ENCODE assay signal across 22 cellular contexts in the genomic region with DNA sequence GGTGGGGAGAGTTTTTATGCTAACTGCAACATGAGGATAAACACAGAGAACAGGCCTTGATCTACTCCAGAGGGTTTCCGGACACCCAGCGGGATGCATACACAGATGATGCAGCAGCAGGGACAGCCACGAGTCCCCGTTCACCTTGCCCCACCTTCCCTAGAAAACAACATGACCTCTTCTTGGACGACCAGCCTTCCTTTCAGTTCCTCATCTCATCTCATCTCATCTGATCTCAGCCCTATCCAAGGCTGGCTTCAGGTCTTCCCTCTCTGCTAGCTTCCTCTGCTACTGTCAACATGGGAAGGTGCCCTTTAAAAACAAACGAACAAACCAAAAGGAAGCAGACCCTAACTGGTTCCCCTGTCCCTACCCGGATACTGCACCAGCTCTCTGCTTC.
"Had no signal": no experiment of that assay in that cellular context is flagged by ENCODE, and none has a peak within 500 bp of the region (broad histone marks: within the 10 kb centered on the region; RNA-seq: fewer than 3 reads in every experiment).

No MANE protein-coding gene starts in this region.

- H3K4me3 ChIP-seq: heart right ventricle, testis, vagina had no signal

- DNase-seq: activated CD4-positive, alpha-beta T cell treated with anti-CD3 and anti-CD28 coated beads for 1 hour; activated CD4-positive, alpha-beta T cell treated with anti-CD3 and anti-CD28 coated beads, Interleukin-2, amount 50 U/mL, for 4 hours; activated CD8-positive, alpha-beta memory T cell treated with anti-CD3 and anti-CD28 coated beads for 24 hours; activated CD8-positive, alpha-beta memory T cell treated with anti-CD3 and anti-CD28 coated beads, Interleukin-2, amount 50 U/mL, for 4 hours; activated T-cell treated with anti-CD3 and anti-CD28 coated beads, Interleukin-2, amount 50 U/mL, for 24 hours; aorta; caudate nucleus; effector CD4-positive, alpha-beta T cell; foreskin fibroblast; heart right ventricle; islet precursor cell; left colon; mesenchymal stem cell; occipital lobe; small intestine; stimulated activated CD4-positive, alpha-beta T cell treated with anti-CD3 and anti-CD28 coated beads, Interleukin-2, amount 100 ng/mL, for 24 hours; testis had no signal

- H3K36me3 ChIP-seq: heart right ventricle, vagina had no signal

- H3K4me1 ChIP-seq: heart right ventricle, testis, vagina had no signal

- ATAC-seq: activated naive CD4-positive, alpha-beta T cell treated with anti-CD3 and anti-CD28 coated beads, Interleukin-2, amount 50 U/mL, for 72 hours; activated T-helper 17 cell treated with anti-CD3 and anti-CD28 coated beads, Interleukin-2, amount 50 U/mL, for 72 hours; heart right ventricle; left colon; sciatic nerve; stimulated activated effector memory CD8-positive, alpha-beta T cell treated with anti-CD3 and anti-CD28 coated beads, Interleukin-12 subunit alpha, Interleukin-12 subunit beta, amount 100 ng/mL, for 72 hours had no signal

- H3K9me3 ChIP-seq: testis, vagina had no signal

- H3K27me3 ChIP-seq: testis, vagina had no signal

- H3K27ac ChIP-seq: heart right ventricle, testis, vagina had no signal
